17 cellular contexts compared by ENCODE assay signal in genomic region chr3:60553144-60553543, GRCh38.
DNase-seq lines count a peak whose midpoint lies in the region; ATAC-seq and TF ChIP-seq lines count a peak whose summit lies in the region.
"Had no signal": no experiment of that assay in that cellular context is flagged by ENCODE, and none has a peak within 500 bp of the region (broad histone marks: within the 10 kb centered on the region; RNA-seq: fewer than 3 reads in every experiment).

No MANE protein-coding gene starts in this region.

- no peak overlapping the region for H3K4me3 Mint-ChIP-seq in CD4-positive, alpha-beta memory T cell
- H3K4me3 Mint-ChIP-seq: CD14-positive monocyte, H9 had no signal

- no peaks in the 10 kb centered on the region for H3K27me3 ChIP-seq in smooth muscle cell (ENCODE audit: low read depth)
- no peaks in the 10 kb centered on the region for H3K27me3 ChIP-seq in CD4-positive, alpha-beta memory T cell (ENCODE audit: insufficient read depth, low read length)

- no peak overlapping the region for H3K27ac Mint-ChIP-seq in CD4-positive, alpha-beta memory T cell
- H3K27ac Mint-ChIP-seq: CD14-positive monocyte, H9 had no signal

- H3F3A ChIP-seq in smooth muscle cell (ENCODE audit: low read depth): peaks cover 11% of the 10 kb centered on the region

- TF ChIP-seq CTCF in smooth muscle cell (IDR thresholded peaks at IDR 0.05; ENCODE audit: borderline replicate concordance, insufficient read depth, poor library complexity, severe bottlenecking) (no peak), GM13977 (IDR thresholded peaks at IDR 0.05; ENCODE audit: extremely low read depth, insufficient read depth, missing control alignments) (no peak)

- peak overlapping the region; percentile 61 for H3K9ac ChIP-seq in smooth muscle cell (ENCODE audit: low read depth)
- H3K9ac ChIP-seq: KMS-11 had no signal

- H3K9me3 ChIP-seq in smooth muscle cell (replicated peaks; ENCODE audit: low read depth): no peaks in the 10 kb centered on the region
- no peaks in the 10 kb centered on the region for H3K9me3 ChIP-seq in CD4-positive, alpha-beta memory T cell (ENCODE audit: control insufficient read depth in 1 of 2, low read length in 2 of 2)
- H3K9me3 ChIP-seq: Caco-2 had no signal

- intact Hi-C loops in CD4-positive, alpha-beta memory T cell (cut with micrococcal nuclease): no loop called here

- H3K36me3 ChIP-seq in smooth muscle cell (ENCODE audit: low read depth): no peaks in the 10 kb centered on the region
- no peaks in the 10 kb centered on the region for H3K36me3 ChIP-seq in CD4-positive, alpha-beta memory T cell (ENCODE audit: insufficient read depth, low read length)

- H3K79me2 ChIP-seq in smooth muscle cell (ENCODE audit: low read depth): no peaks in the 10 kb centered on the region

- WGBS in smooth muscle cell (ENCODE audit: low lambda C conversion rate): 82% methylated on average over 3 of the region's 3 CpGs

- peaks cover 0 to 4% (median 0%) of the 10 kb centered on the region in 8 donors for H3K9me3 Mint-ChIP-seq in CD4-positive, alpha-beta memory T cell

- H3K4me2 ChIP-seq in smooth muscle cell: peak overlapping the region; percentile 65
- H3K4me2 ChIP-seq: KMS-11 had no signal

- in situ Hi-C loops in GM13977 (cut with MboI; ENCODE audit: low pct_unique_long_range_greater_than_20kb, low sequenced_read_pairs, unreplicated experiment): no loop called here

- H3K4me3 ChIP-seq in smooth muscle cell: no peak overlapping the region
- no peak overlapping the region for H3K4me3 ChIP-seq in CD4-positive, alpha-beta memory T cell (ENCODE audit: low read length in 2 of 2)

- ATAC-seq in GM18873 (IDR thresholded peaks at IDR 0.05; ENCODE audit: low FRiP score, unreplicated experiment): peak; percentile 46
- ATAC-seq in HG02571 (IDR thresholded peaks at IDR 0.05; ENCODE audit: unreplicated experiment): peak; percentile 40
- ATAC-seq in HG03442 (IDR thresholded peaks at IDR 0.05; ENCODE audit: unreplicated experiment): peak; percentile 46
- ATAC-seq in SK-N-SH treated with all-trans-retinoic acid at 6 μM for 48 hours: no peak

- CTCF ChIA-PET in CD4-positive, alpha-beta memory T cell (lab: Charles Lee; ENCODE audit: partially characterized antibody): no interaction called here

- no peak for DNase-seq in smooth muscle cell (lab: John Stamatoyannopoulos, UW; ENCODE audit: unreplicated experiment)
- DNase-seq in GM13977 (ENCODE audit: low spot score): no peak
- no peak for DNase-seq in CD4-positive, alpha-beta memory T cell
- DNase-seq: Caco-2, DMS153, EL, H9, NCI-H1092, NCI-H146, NCI-H2081, NCI-H82 had no signal

- POLR2A ChIA-PET in CD4-positive, alpha-beta memory T cell (lab: Charles Lee; ENCODE audit: partially characterized antibody): no interaction called here

- peaks cover 0 to 6% (median 0%) of the 10 kb centered on the region in 4 donors for H3K4me1 Mint-ChIP-seq in CD4-positive, alpha-beta memory T cell

- no peaks in the 10 kb centered on the region for H3K36me3 Mint-ChIP-seq in CD4-positive, alpha-beta memory T cell
- H3K36me3 Mint-ChIP-seq: CD14-positive monocyte had no signal

- peaks cover 40% of the 10 kb centered on the region for H3K4me1 ChIP-seq in smooth muscle cell (ENCODE audit: low read depth)
- no peaks in the 10 kb centered on the region for H3K4me1 ChIP-seq in CD4-positive, alpha-beta memory T cell (ENCODE audit: insufficient read depth, low read length)
- H3K4me1 ChIP-seq: Caco-2 had no signal

- no peak overlapping the region for H2AFZ ChIP-seq in smooth muscle cell (ENCODE audit: low read depth)

- H3K27me3 Mint-ChIP-seq in CD4-positive, alpha-beta memory T cell: no peaks in the 10 kb centered on the region

- no peaks in the 10 kb centered on the region for H4K20me1 ChIP-seq in smooth muscle cell (ENCODE audit: low read depth)

- peak overlapping the region; percentile 88 for H3K27ac ChIP-seq in smooth muscle cell (ENCODE audit: low read depth)
- H3K27ac ChIP-seq in CD4-positive, alpha-beta memory T cell (ENCODE audit: low read depth, low read length): no peak overlapping the region
- H3K27ac ChIP-seq: KMS-11 had no signal

TF ChIP-seq in SK-N-SH treated with all-trans-retinoic acid at 6 μM for 48 hours, 23 proteins besides CTCF, POLR2A, EP300 and RAD21:
- TF ChIP-seq GLIS3 (CRISPR knock-in tag; IDR thresholded peaks at IDR 0.05): no peak
TF ChIP-seq in SK-N-SH treated with all-trans-retinoic acid at 6 μM for 48 hours: peak in this region for 0.
